In genomic region chr10:100896876-100897461, GRCh38 we compare ENCODE assay signal across 24 cellular contexts. TPM values are rescaled to one million over a fixed set of nuclear protein-coding genes. Genes with fewer than 3 reads are reported as not detected.
A peak's percentile ranks its signal among the peaks of the same experiment; 100 is the strongest.
DNase-seq lines count a peak whose midpoint lies in the region; ATAC-seq and TF ChIP-seq lines count a peak whose summit lies in the region.
"Had no signal": no experiment of that assay in that cellular context is flagged by ENCODE, and none has a peak within 500 bp of the region (broad histone marks: within the 10 kb centered on the region; RNA-seq: fewer than 3 reads in every experiment).

No MANE protein-coding gene starts in this region.

- DNase-seq in NCI-H82 (lab: John Stamatoyannopoulos, UW) (peak; percentile 34), NCI-H82 treated with DMSO at 0.1 percent for 48 hours (lab: John Stamatoyannopoulos, UW; ENCODE audit: unreplicated experiment) (no peak), NCI-H526 (lab: John Stamatoyannopoulos, UW) (peak; percentile 80 to 81), esophagus muscularis mucosa (ENCODE audit: extremely low spot score) (peak; percentile 19), testis (peak; percentile 6), SIG-M5 (lab: John Stamatoyannopoulos, UW) (no peak), HK-2 (ENCODE audit: unreplicated experiment) (no peak)
- no peak for DNase-seq in stimulated activated naive CD8-positive, alpha-beta T cell treated with anti-CD3 and anti-CD28 coated beads, Interleukin-15, amount 100 ng/mL, for 72 hours
- DNase-seq: activated CD4-positive, alpha-beta memory T cell treated with anti-CD3 and anti-CD28 coated beads for 36 hours; activated CD4-positive, CD25-positive, alpha-beta regulatory T cell; activated naive CD4-positive, alpha-beta T cell treated with anti-CD3 and anti-CD28 coated beads, Interleukin-2, amount 10 ng/mL, durations not matched to agents 7 days and 5 days; activated T-cell treated with anti-CD3 and anti-CD28 coated beads, Interleukin-2, amount 50 U/mL, for 1 hour; DMS79; heart right ventricle; left ventricle myocardium superior; MG63; NCI-H1436; NCI-H2171; NCI-H524 treated with DMSO at 0.1 percent for 48 hours; stimulated activated CD4-positive, alpha-beta T cell treated with anti-CD3 and anti-CD28 coated beads, Interleukin-1b, Interleukin-23, amount 100 ng/mL, for 48 hours had no signal

- no peak overlapping the region for H3K27ac ChIP-seq in esophagus muscularis mucosa (replicated peaks in 1 of 4)
- H3K27ac ChIP-seq in testis, result no peak overlapping the region
- H3K27ac ChIP-seq: 22Rv1, heart right ventricle had no signal

- 67% methylated on average over 7 of the region's 7 CpGs for WGBS in esophagus muscularis mucosa
- 82 to 88% methylated on average over 7 of the region's 7 CpGs for WGBS in testis, 2 donors

- H3K27me3 Mint-ChIP-seq in stimulated activated naive CD8-positive, alpha-beta T cell treated with anti-CD3 and anti-CD28 coated beads, Interleukin-15, amount 100 ng/mL, for 72 hours, result peaks cover 49% of the 10 kb centered on the region

- intact Hi-C loops in esophagus muscularis mucosa (cut with DNase I), result no loop called here
- intact Hi-C loops in testis (cut with DNase I; ENCODE audit: low total_unique reads), result no loop called here

- TF ChIP-seq EP300 in esophagus muscularis mucosa (IDR thresholded peaks at IDR 0.05), result no peak

- H3K4me1 ChIP-seq in esophagus muscularis mucosa, result no peaks in the 10 kb centered on the region
- peaks cover 10% of the 10 kb centered on the region for H3K4me1 ChIP-seq in testis
- H3K4me1 ChIP-seq: heart right ventricle had no signal

- H3K4me3 ChIP-seq in esophagus muscularis mucosa (no peak overlapping the region), testis (no peak overlapping the region)
- H3K4me3 ChIP-seq: heart right ventricle, MG63 had no signal

- H3K9me3 Mint-ChIP-seq in stimulated activated naive CD8-positive, alpha-beta T cell treated with anti-CD3 and anti-CD28 coated beads, Interleukin-15, amount 100 ng/mL, for 72 hours, result no peaks in the 10 kb centered on the region
- H3K9me3 Mint-ChIP-seq: activated CD4-positive, alpha-beta memory T cell treated with anti-CD3 and anti-CD28 coated beads for 36 hours; activated naive CD4-positive, alpha-beta T cell treated with anti-CD3 and anti-CD28 coated beads, Interleukin-2, amount 10 ng/mL, durations not matched to agents 7 days and 5 days; dendritic cell treated with granulocyte-macrophage colony-stimulating factor and Interleukin-4, amounts not matched to agents 40 ng/mL and 50 ng/mL, for 4 days; stimulated activated effector memory CD8-positive, alpha-beta T cell treated with anti-CD3 and anti-CD28 coated beads, Interleukin-12 subunit alpha, Interleukin-12 subunit beta, amount 100 ng/mL, for 72 hours had no signal

- H3K9me3 ChIP-seq in esophagus muscularis mucosa (no peaks in the 10 kb centered on the region), testis (no peaks in the 10 kb centered on the region)
- H3K9me3 ChIP-seq: heart right ventricle, MG63 had no signal

- H3K27ac Mint-ChIP-seq in stimulated activated naive CD8-positive, alpha-beta T cell treated with anti-CD3 and anti-CD28 coated beads, Interleukin-15, amount 100 ng/mL, for 72 hours, result no peak overlapping the region
- H3K27ac Mint-ChIP-seq: activated CD4-positive, alpha-beta memory T cell treated with anti-CD3 and anti-CD28 coated beads for 36 hours; activated naive CD4-positive, alpha-beta T cell treated with anti-CD3 and anti-CD28 coated beads, Interleukin-2, amount 10 ng/mL, durations not matched to agents 7 days and 5 days; dendritic cell treated with granulocyte-macrophage colony-stimulating factor and Interleukin-4, amounts not matched to agents 40 ng/mL and 50 ng/mL, for 4 days; progenitor cell of endocrine pancreas; stimulated activated effector memory CD8-positive, alpha-beta T cell treated with anti-CD3 and anti-CD28 coated beads, Interleukin-12 subunit alpha, Interleukin-12 subunit beta, amount 100 ng/mL, for 72 hours had no signal

- no peak overlapping the region for H3K4me3 Mint-ChIP-seq in stimulated activated naive CD8-positive, alpha-beta T cell treated with anti-CD3 and anti-CD28 coated beads, Interleukin-15, amount 100 ng/mL, for 72 hours
- H3K4me3 Mint-ChIP-seq: activated CD4-positive, alpha-beta memory T cell treated with anti-CD3 and anti-CD28 coated beads for 36 hours; activated naive CD4-positive, alpha-beta T cell treated with anti-CD3 and anti-CD28 coated beads, Interleukin-2, amount 10 ng/mL, durations not matched to agents 7 days and 5 days; dendritic cell treated with granulocyte-macrophage colony-stimulating factor and Interleukin-4, amounts not matched to agents 40 ng/mL and 50 ng/mL, for 4 days; stimulated activated effector memory CD8-positive, alpha-beta T cell treated with anti-CD3 and anti-CD28 coated beads, Interleukin-12 subunit alpha, Interleukin-12 subunit beta, amount 100 ng/mL, for 72 hours had no signal

- H3K36me3 ChIP-seq in esophagus muscularis mucosa (no peaks in the 10 kb centered on the region), testis (ENCODE audit: low read depth, missing control alignments) (no peaks in the 10 kb centered on the region)
- H3K36me3 ChIP-seq: heart right ventricle, MG63 had no signal

- peaks cover 0 to 70% (median 3%) of the 10 kb centered on the region in 4 donors for H3K27me3 ChIP-seq in esophagus muscularis mucosa
- no peaks in the 10 kb centered on the region for H3K27me3 ChIP-seq in testis
- H3K27me3 ChIP-seq: MG63 had no signal

- no peak for ATAC-seq in stimulated activated naive CD8-positive, alpha-beta T cell treated with anti-CD3 and anti-CD28 coated beads, Interleukin-15, amount 100 ng/mL, for 72 hours
- ATAC-seq: heart right ventricle; left ventricle myocardium superior; stimulated activated effector memory CD8-positive, alpha-beta T cell treated with anti-CD3 and anti-CD28 coated beads, Interleukin-12 subunit alpha, Interleukin-12 subunit beta, amount 100 ng/mL, for 72 hours had no signal

- peaks cover 7% of the 10 kb centered on the region for H3K4me1 Mint-ChIP-seq in stimulated activated naive CD8-positive, alpha-beta T cell treated with anti-CD3 and anti-CD28 coated beads, Interleukin-15, amount 100 ng/mL, for 72 hours
- H3K4me1 Mint-ChIP-seq: activated naive CD4-positive, alpha-beta T cell treated with anti-CD3 and anti-CD28 coated beads, Interleukin-2, amount 10 ng/mL, durations not matched to agents 7 days and 5 days; stimulated activated effector memory CD8-positive, alpha-beta T cell treated with anti-CD3 and anti-CD28 coated beads, Interleukin-12 subunit alpha, Interleukin-12 subunit beta, amount 100 ng/mL, for 72 hours had no signal

- TF ChIP-seq POLR2A in esophagus muscularis mucosa (IDR thresholded peaks at IDR 0.05; ENCODE audit: low read depth) (no peak), testis (IDR thresholded peaks at IDR 0.05) (no peak)

- TF ChIP-seq CTCF in esophagus muscularis mucosa (IDR thresholded peaks at IDR 0.05), result no peak
- no peak for TF ChIP-seq CTCF in testis (IDR thresholded peaks at IDR 0.05)

RNA-seq across cellular contexts. Expression of gene SLF2, which starts 15.8 kb away (rescaled TPM):
- total RNA-seq in esophagus muscularis mucosa (10 to 100 TPM; 19.1 to 34.1 (median 20.8) TPM), testis (100 to 1,000 TPM; 150 to 171 TPM)
- 42.6 TPM for polyA plus RNA-seq in testis (ENCODE audit: insufficient read depth, low read depth, low replicate concordance)

Comparison
In these comparisons a context has a peak if more than half of its experiments do, and no peak if none do; other contexts are left out.
1. DNase-seq: peak in NCI-H82 (single experiment), NCI-H526 (2 of 2), esophagus muscularis mucosa (single experiment) and testis (single experiment); none in NCI-H82 treated with DMSO at 0.1 percent for 48 hours (single experiment), SIG-M5 (single experiment), stimulated activated naive CD8-positive, alpha-beta T cell treated with anti-CD3 and anti-CD28 coated beads, Interleukin-15, amount 100 ng/mL, for 72 hours (0 of 2) and HK-2 (single experiment).
2. RNA of gene SLF2, which starts 15.8 kb away (total RNA-seq): 150 to 171 TPM in testis; 19.1 to 34.1 TPM in esophagus muscularis mucosa; every median in the first group is over 4 times any median in the second.